In genomic region chr9:34381323-34381722, GRCh38 we compare ENCODE assay signal across 8 cellular contexts. TPM values are rescaled to one million over a fixed set of nuclear protein-coding genes. Genes with fewer than 3 reads are reported as not detected.
DNase-seq lines count a peak whose midpoint lies in the region; ATAC-seq and TF ChIP-seq lines count a peak whose summit lies in the region.

No MANE protein-coding gene starts in this region.

- intact Hi-C loops in lower lobe of right lung (cut with DNase I): no loop called here
- intact Hi-C loops in testis (cut with DNase I; ENCODE audit: low total_unique reads): no loop called here

- no peaks in the 10 kb centered on the region for H3K36me3 Mint-ChIP-seq in activated T-cell treated with anti-CD3 and anti-CD28 coated beads, Interleukin-2, amount 50 U/mL, for 72 hours (ENCODE audit: insufficient read depth in 2 of 2)

- H3K27ac Mint-ChIP-seq in activated T-cell treated with anti-CD3 and anti-CD28 coated beads, Interleukin-2, amount 50 U/mL, for 72 hours: no peak overlapping the region

- no peak for TF ChIP-seq CTCF in lower lobe of right lung (IDR thresholded peaks at IDR 0.05)
- no peak for TF ChIP-seq CTCF in testis (IDR thresholded peaks at IDR 0.05)

- no peaks in the 10 kb centered on the region for H3K27me3 ChIP-seq in lower lobe of right lung (ENCODE audit: low read depth)
- no peaks in the 10 kb centered on the region for H3K27me3 ChIP-seq in testis

- no peaks in the 10 kb centered on the region for H3K9me3 Mint-ChIP-seq in activated T-cell treated with anti-CD3 and anti-CD28 coated beads, Interleukin-2, amount 50 U/mL, for 72 hours

- no peaks in the 10 kb centered on the region for H3K9me3 ChIP-seq in lower lobe of right lung
- no peaks in the 10 kb centered on the region for H3K9me3 ChIP-seq in testis

- H3K27ac ChIP-seq in lower lobe of right lung: no peak overlapping the region
- no peak overlapping the region for H3K27ac ChIP-seq in testis

- H3K4me3 ChIP-seq in lower lobe of right lung: peak overlapping the region; percentile 60
- peak overlapping the region; percentile 24 to 51 for H3K4me3 ChIP-seq in testis

- DNase-seq in activated T-cell treated with anti-CD3 and anti-CD28 coated beads, Interleukin-2, amount 50 U/mL, for 72 hours: no peak
- DNase-seq in activated T-cell treated with anti-CD3 and anti-CD28 coated beads, Interleukin-2, amount 50 U/mL, for 1 hour: no peak
- peak; percentile 18 for DNase-seq in astrocyte of the hippocampus (ENCODE audit: low read depth, low spot score)
- peak; percentile 53 for DNase-seq in lower lobe of right lung
- DNase-seq in testis: no peak
- DNase-seq in SIG-M5 treated with dmso at 0.1 percent for 504 hours (lab: John Stamatoyannopoulos, UW; ENCODE audit: unreplicated experiment): no peak
- DNase-seq in RKO (ENCODE audit: low spot score): no peak

- no peaks in the 10 kb centered on the region for H3K27me3 Mint-ChIP-seq in activated T-cell treated with anti-CD3 and anti-CD28 coated beads, Interleukin-2, amount 50 U/mL, for 72 hours (ENCODE audit: low read depth)

- H3K4me1 ChIP-seq in lower lobe of right lung (peaks cover 32% of the 10 kb centered on the region), testis (peaks cover 9% of the 10 kb centered on the region)

- no peak for TF ChIP-seq POLR2A in testis (IDR thresholded peaks at IDR 0.05)

- peak overlapping the region; percentile 82 to 92 for H3K4me3 Mint-ChIP-seq in activated T-cell treated with anti-CD3 and anti-CD28 coated beads, Interleukin-2, amount 50 U/mL, for 72 hours

- H3K36me3 ChIP-seq in lower lobe of right lung (no peaks in the 10 kb centered on the region), testis (ENCODE audit: low read depth, missing control alignments) (no peaks in the 10 kb centered on the region)

- WGBS in testis, 2 donors: 49 to 55% methylated on average over 17 of the region's 17 CpGs

- H3K4me1 Mint-ChIP-seq in activated T-cell treated with anti-CD3 and anti-CD28 coated beads, Interleukin-2, amount 50 U/mL, for 72 hours (ENCODE audit: low read depth): peaks cover 41% of the 10 kb centered on the region

- no peak for ATAC-seq in activated T-cell treated with anti-CD3 and anti-CD28 coated beads, Interleukin-2, amount 50 U/mL, for 72 hours (replicated peaks in 1 of 2)
- ATAC-seq in lower lobe of right lung: no peak
- no peak for ATAC-seq in HG02981 (IDR thresholded peaks at IDR 0.05; ENCODE audit: unreplicated experiment)

RNA-seq across cellular contexts. Expression of gene MYORG, which starts 4.6 kb away (rescaled TPM):
- 1 to 10 TPM; 1.7 TPM for total RNA-seq in activated T-cell treated with anti-CD3 and anti-CD28 coated beads, Interleukin-2, amount 50 U/mL, for 72 hours
- total RNA-seq in lower lobe of right lung (4.8 TPM), testis (1 to 10 TPM; 2.8 to 4.6 TPM)
- polyA plus RNA-seq in testis (ENCODE audit: insufficient read depth, low read depth, low replicate concordance): 2.8 TPM

RNA-seq across cellular contexts. Expression of gene NUDT2, which starts 52.0 kb away (rescaled TPM):
- total RNA-seq in activated T-cell treated with anti-CD3 and anti-CD28 coated beads, Interleukin-2, amount 50 U/mL, for 72 hours: 10 to 100 TPM; 27.2 to 35.3 TPM
- total RNA-seq in lower lobe of right lung (13.5 TPM), testis (10 to 100 TPM; 16.7 to 20.9 TPM)
- polyA plus RNA-seq in testis (ENCODE audit: insufficient read depth, low read depth, low replicate concordance): 21.1 TPM

RNA-seq across cellular contexts. Expression of gene KIF24, which starts 52.3 kb away (rescaled TPM):
- total RNA-seq in activated T-cell treated with anti-CD3 and anti-CD28 coated beads, Interleukin-2, amount 50 U/mL, for 72 hours: 1 to 10 TPM; 5.8 to 7.4 TPM
- 1.4 TPM for total RNA-seq in lower lobe of right lung
- 10 to 100 TPM; 18.3 to 20.0 TPM for total RNA-seq in testis
- 34.7 TPM for polyA plus RNA-seq in testis (ENCODE audit: insufficient read depth, low read depth, low replicate concordance)

Comparison
In these comparisons a context has a peak if more than half of its experiments do, and no peak if none do; other contexts are left out.
1. DNase-seq: peak in astrocyte of the hippocampus (single experiment) and lower lobe of right lung (single experiment); none in activated T-cell treated with anti-CD3 and anti-CD28 coated beads, Interleukin-2, amount 50 U/mL, for 72 hours (0 of 2), activated T-cell treated with anti-CD3 and anti-CD28 coated beads, Interleukin-2, amount 50 U/mL, for 1 hour (single experiment), testis (single experiment), SIG-M5 treated with dmso at 0.1 percent for 504 hours (single experiment) and RKO (single experiment).